1 cellular context compared by ENCODE assay signal in the genomic region with DNA sequence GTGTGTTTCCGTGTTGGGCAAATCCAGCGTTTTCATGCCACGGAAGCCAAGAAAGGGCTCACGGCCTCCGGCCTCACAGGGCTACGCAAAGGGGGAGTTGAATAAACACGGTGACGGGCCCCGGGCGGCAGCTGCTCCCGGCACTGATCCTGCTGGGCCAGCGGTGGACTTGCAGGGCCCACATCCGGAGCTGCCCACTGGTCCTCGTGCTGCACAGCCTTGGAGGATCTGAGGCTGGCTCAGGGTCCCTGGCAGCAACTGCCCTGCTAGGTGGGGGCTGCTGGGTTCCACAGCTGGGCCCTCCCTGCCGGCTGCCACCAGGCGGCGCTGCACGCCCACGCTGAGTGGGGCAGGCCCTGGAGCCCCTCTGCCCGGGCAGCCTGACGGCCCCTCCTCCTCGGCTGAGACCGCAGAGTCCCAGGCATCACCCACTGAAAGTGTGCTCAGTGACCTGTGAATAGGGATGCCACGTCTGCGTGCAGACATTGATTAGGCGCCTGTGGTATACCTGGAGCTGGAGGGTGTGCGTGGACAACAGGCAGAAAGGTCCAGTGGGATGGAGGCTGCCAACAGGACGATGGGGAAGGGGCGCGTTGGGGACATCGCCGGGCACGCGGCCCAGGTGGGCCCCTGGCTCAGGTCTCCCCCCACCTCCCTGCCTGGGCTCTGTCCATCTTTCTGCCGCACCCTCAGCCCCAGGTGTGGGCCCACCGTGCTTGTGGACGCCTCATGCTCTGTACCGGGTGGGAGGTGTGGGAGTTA.
TF ChIP-seq lines count a peak whose summit lies in the region.

No MANE protein-coding gene starts in this region.

TF ChIP-seq in HepG2, 621 proteins besides CTCF, POLR2A, EP300 and RAD21 (continued from another document and continues in another):
- TF ChIP-seq, protein P1, sequence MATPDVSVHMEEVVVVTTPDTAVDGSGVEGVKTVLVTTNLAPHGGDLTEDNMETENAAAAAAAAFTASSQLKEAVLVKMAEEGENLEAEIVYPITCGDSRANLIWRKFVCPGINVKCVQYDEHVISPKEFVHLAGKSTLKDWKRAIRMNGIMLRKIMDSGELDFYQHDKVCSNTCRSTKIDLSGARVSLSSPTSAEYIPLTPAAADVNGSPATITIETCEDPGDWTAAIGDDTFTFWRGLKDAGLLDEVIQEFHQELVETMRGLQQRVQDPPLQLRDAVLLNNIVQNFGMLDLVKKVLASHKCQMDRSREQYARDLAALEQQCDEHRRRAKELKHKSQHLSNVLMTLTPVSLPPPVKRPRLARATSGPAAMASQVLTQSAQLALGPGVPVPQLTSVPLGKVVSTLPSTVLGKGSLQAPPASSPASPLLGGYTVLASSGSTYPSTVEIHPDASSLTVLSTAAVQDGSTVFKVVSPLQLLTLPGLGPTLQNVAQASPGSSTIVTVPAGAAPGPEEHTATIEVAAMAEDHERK (CRISPR knock-in tag; IDR thresholded peaks at IDR 0.05; ENCODE audit: low read depth) = no peak
- no peak for TF ChIP-seq ZFP36 (IDR thresholded peaks at IDR 0.05; ENCODE audit: borderline replicate concordance, low read depth, low read length, partially characterized antibody)
- peak; percentile 55; the same call in 1 of the 2 replicates for TF ChIP-seq GATAD2A (CRISPR knock-in tag; IDR thresholded peaks at IDR 0.05)
- TF ChIP-seq ZNF737 (CRISPR knock-in tag; IDR thresholded peaks at IDR 0.05; ENCODE audit: borderline replicate concordance) = no peak
- TF ChIP-seq, protein P2, sequence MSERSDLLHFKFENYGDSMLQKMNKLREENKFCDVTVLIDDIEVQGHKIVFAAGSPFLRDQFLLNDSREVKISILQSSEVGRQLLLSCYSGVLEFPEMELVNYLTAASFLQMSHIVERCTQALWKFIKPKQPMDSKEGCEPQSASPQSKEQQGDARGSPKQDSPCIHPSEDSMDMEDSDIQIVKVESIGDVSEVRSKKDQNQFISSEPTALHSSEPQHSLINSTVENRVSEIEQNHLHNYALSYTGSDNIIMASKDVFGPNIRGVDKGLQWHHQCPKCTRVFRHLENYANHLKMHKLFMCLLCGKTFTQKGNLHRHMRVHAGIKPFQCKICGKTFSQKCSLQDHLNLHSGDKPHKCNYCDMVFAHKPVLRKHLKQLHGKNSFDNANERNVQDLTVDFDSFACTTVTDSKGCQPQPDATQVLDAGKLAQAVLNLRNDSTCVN (CRISPR knock-in tag; IDR thresholded peaks at IDR 0.05; ENCODE audit: borderline replicate concordance) = no peak; the same call in 1 of the 2 replicates
- TF ChIP-seq, protein P3, sequence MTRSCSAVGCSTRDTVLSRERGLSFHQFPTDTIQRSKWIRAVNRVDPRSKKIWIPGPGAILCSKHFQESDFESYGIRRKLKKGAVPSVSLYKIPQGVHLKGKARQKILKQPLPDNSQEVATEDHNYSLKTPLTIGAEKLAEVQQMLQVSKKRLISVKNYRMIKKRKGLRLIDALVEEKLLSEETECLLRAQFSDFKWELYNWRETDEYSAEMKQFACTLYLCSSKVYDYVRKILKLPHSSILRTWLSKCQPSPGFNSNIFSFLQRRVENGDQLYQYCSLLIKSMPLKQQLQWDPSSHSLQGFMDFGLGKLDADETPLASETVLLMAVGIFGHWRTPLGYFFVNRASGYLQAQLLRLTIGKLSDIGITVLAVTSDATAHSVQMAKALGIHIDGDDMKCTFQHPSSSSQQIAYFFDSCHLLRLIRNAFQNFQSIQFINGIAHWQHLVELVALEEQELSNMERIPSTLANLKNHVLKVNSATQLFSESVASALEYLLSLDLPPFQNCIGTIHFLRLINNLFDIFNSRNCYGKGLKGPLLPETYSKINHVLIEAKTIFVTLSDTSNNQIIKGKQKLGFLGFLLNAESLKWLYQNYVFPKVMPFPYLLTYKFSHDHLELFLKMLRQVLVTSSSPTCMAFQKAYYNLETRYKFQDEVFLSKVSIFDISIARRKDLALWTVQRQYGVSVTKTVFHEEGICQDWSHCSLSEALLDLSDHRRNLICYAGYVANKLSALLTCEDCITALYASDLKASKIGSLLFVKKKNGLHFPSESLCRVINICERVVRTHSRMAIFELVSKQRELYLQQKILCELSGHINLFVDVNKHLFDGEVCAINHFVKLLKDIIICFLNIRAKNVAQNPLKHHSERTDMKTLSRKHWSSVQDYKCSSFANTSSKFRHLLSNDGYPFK (CRISPR knock-in tag; IDR thresholded peaks at IDR 0.05; ENCODE audit: borderline replicate concordance) = peak; percentile 76; the same call in 1 of the 2 replicates
- no peak for TF ChIP-seq ZNF468 (CRISPR knock-in tag; IDR thresholded peaks at IDR 0.05)
- no peak for TF ChIP-seq TSC22D2 (CRISPR knock-in tag; IDR thresholded peaks at IDR 0.05; ENCODE audit: borderline replicate concordance)
- 0 out of 2 replicates have a peak, but pooled peaks have one; percentile 69 for TF ChIP-seq EED (CRISPR knock-in tag; IDR thresholded peaks at IDR 0.05)
- TF ChIP-seq ATM (IDR thresholded peaks at IDR 0.05; ENCODE audit: borderline replicate concordance) = no peak
- TF ChIP-seq ZNF367 (CRISPR knock-in tag; IDR thresholded peaks at IDR 0.05; ENCODE audit: borderline replicate concordance) = no peak
- TF ChIP-seq ESRRA (CRISPR knock-in tag; IDR thresholded peaks at IDR 0.05; ENCODE audit: low read depth) = no peak
- peak; percentile 69; the same call in 1 of the 2 replicates for TF ChIP-seq ZNF709 (CRISPR knock-in tag; IDR thresholded peaks at IDR 0.05)
- 0 out of 2 replicates have a peak, but pooled peaks have one; percentile 49 for TF ChIP-seq CBX5 (CRISPR knock-in tag; IDR thresholded peaks at IDR 0.05; ENCODE audit: borderline replicate concordance)
- TF ChIP-seq ZNF180 (CRISPR knock-in tag; IDR thresholded peaks at IDR 0.05; ENCODE audit: borderline replicate concordance, low read depth) = no peak
- peak; percentile 97 for TF ChIP-seq KDM2A (CRISPR knock-in tag; IDR thresholded peaks at IDR 0.05; ENCODE audit: borderline replicate concordance, low read depth)
- TF ChIP-seq MED8 (CRISPR knock-in tag; IDR thresholded peaks at IDR 0.05; ENCODE audit: insufficient replicate concordance) = peak; percentile 39
- TF ChIP-seq YEATS4 (CRISPR knock-in tag; IDR thresholded peaks at IDR 0.05; ENCODE audit: borderline replicate concordance) = peak; percentile 52; the same call in 1 of the 2 replicates
- 0 out of 2 replicates have a peak, but pooled peaks have one; percentile 28 for TF ChIP-seq ZSCAN9 (CRISPR knock-in tag; IDR thresholded peaks at IDR 0.05; ENCODE audit: borderline replicate concordance)
- TF ChIP-seq, protein P4, sequence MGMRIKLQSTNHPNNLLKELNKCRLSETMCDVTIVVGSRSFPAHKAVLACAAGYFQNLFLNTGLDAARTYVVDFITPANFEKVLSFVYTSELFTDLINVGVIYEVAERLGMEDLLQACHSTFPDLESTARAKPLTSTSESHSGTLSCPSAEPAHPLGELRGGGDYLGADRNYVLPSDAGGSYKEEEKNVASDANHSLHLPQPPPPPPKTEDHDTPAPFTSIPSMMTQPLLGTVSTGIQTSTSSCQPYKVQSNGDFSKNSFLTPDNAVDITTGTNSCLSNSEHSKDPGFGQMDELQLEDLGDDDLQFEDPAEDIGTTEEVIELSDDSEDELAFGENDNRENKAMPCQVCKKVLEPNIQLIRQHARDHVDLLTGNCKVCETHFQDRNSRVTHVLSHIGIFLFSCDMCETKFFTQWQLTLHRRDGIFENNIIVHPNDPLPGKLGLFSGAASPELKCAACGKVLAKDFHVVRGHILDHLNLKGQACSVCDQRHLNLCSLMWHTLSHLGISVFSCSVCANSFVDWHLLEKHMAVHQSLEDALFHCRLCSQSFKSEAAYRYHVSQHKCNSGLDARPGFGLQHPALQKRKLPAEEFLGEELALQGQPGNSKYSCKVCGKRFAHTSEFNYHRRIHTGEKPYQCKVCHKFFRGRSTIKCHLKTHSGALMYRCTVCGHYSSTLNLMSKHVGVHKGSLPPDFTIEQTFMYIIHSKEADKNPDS (CRISPR knock-in tag; IDR thresholded peaks at IDR 0.05) = no peak
- TF ChIP-seq WIZ (CRISPR knock-in tag; IDR thresholded peaks at IDR 0.05) = no peak
- no peak for TF ChIP-seq GZF1 (CRISPR knock-in tag; IDR thresholded peaks at IDR 0.05)
- TF ChIP-seq PHB2 (IDR thresholded peaks at IDR 0.05; ENCODE audit: partially characterized antibody) = no peak
- no peak for TF ChIP-seq TCF12 (IDR thresholded peaks at IDR 0.05)
- 0 out of 2 replicates have a peak, but pooled peaks have one; percentile 53 for TF ChIP-seq TCF12 (CRISPR knock-in tag; IDR thresholded peaks at IDR 0.05)
- TF ChIP-seq, protein P5, sequence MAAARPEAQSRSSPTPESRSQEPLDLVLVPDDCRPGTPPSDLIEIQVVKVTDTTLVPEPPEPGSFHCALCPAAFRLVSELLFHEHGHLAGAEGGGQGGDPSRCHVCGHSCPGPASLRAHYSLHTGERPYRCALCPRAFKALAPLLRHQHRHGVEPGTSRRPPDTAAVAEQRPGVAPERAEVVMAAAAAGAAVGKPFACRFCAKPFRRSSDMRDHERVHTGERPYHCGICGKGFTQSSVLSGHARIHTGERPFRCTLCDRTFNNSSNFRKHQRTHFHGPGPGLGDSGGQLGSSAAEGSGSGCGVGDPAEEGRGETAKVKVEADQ (CRISPR knock-in tag; IDR thresholded peaks at IDR 0.05; ENCODE audit: borderline replicate concordance) = peak; percentile 71; the same call in 1 of the 2 replicates
- TF ChIP-seq PAX8 (CRISPR knock-in tag; IDR thresholded peaks at IDR 0.05; ENCODE audit: borderline replicate concordance) = no peak
- no peak for TF ChIP-seq NFRKB (IDR thresholded peaks at IDR 0.05)
- no peak for TF ChIP-seq GFI1 (CRISPR knock-in tag; IDR thresholded peaks at IDR 0.05; ENCODE audit: borderline replicate concordance)
- TF ChIP-seq HOXA3 (CRISPR knock-in tag; IDR thresholded peaks at IDR 0.05) = peak; percentile 42
- TF ChIP-seq, protein P6, sequence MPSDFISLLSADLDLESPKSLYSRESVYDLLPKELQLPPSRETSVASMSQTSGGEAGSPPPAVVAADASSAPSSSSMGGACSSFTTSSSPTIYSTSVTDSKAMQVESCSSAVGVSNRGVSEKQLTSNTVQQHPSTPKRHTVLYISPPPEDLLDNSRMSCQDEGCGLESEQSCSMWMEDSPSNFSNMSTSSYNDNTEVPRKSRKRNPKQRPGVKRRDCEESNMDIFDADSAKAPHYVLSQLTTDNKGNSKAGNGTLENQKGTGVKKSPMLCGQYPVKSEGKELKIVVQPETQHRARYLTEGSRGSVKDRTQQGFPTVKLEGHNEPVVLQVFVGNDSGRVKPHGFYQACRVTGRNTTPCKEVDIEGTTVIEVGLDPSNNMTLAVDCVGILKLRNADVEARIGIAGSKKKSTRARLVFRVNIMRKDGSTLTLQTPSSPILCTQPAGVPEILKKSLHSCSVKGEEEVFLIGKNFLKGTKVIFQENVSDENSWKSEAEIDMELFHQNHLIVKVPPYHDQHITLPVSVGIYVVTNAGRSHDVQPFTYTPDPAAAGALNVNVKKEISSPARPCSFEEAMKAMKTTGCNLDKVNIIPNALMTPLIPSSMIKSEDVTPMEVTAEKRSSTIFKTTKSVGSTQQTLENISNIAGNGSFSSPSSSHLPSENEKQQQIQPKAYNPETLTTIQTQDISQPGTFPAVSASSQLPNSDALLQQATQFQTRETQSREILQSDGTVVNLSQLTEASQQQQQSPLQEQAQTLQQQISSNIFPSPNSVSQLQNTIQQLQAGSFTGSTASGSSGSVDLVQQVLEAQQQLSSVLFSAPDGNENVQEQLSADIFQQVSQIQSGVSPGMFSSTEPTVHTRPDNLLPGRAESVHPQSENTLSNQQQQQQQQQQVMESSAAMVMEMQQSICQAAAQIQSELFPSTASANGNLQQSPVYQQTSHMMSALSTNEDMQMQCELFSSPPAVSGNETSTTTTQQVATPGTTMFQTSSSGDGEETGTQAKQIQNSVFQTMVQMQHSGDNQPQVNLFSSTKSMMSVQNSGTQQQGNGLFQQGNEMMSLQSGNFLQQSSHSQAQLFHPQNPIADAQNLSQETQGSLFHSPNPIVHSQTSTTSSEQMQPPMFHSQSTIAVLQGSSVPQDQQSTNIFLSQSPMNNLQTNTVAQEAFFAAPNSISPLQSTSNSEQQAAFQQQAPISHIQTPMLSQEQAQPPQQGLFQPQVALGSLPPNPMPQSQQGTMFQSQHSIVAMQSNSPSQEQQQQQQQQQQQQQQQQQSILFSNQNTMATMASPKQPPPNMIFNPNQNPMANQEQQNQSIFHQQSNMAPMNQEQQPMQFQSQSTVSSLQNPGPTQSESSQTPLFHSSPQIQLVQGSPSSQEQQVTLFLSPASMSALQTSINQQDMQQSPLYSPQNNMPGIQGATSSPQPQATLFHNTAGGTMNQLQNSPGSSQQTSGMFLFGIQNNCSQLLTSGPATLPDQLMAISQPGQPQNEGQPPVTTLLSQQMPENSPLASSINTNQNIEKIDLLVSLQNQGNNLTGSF (CRISPR knock-in tag; IDR thresholded peaks at IDR 0.05) = 0 out of 2 replicates have a peak, but pooled peaks have one; percentile 18
- no peak for TF ChIP-seq SMARCC2 (IDR thresholded peaks at IDR 0.05)
- 0 out of 2 replicates have a peak, but pooled peaks have one; percentile 22 for TF ChIP-seq TMF1 (CRISPR knock-in tag; IDR thresholded peaks at IDR 0.05; ENCODE audit: low read depth)
- TF ChIP-seq, protein P7, sequence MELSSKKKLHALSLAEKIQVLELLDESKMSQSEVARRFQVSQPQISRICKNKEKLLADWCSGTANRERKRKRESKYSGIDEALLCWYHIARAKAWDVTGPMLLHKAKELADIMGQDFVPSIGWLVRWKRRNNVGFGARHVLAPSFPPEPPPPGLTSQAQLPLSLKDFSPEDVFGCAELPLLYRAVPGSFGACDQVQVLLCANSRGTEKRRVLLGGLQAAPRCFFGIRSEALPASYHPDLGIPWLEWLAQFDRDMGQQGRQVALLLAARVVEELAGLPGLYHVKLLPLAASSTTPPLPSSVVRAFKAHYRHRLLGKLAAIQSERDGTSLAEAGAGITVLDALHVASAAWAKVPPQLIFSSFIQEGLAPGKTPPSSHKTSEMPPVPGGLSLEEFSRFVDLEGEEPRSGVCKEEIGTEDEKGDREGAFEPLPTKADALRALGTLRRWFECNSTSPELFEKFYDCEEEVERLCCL (CRISPR knock-in tag; IDR thresholded peaks at IDR 0.05; ENCODE audit: borderline replicate concordance) = no peak
- TF ChIP-seq SYNCRIP (IDR thresholded peaks at IDR 0.05; ENCODE audit: insufficient read depth, low read depth, low read length) = no peak
- TF ChIP-seq FOXC1 (CRISPR knock-in tag; IDR thresholded peaks at IDR 0.05; ENCODE audit: borderline replicate concordance) = 0 out of 2 replicates have a peak, but pooled peaks have one; percentile 36
- no peak for TF ChIP-seq ETV6 (CRISPR knock-in tag; conservative IDR thresholded peaks at IDR 0.05)
- TF ChIP-seq ZNF10 (CRISPR knock-in tag; IDR thresholded peaks at IDR 0.05; ENCODE audit: borderline replicate concordance, low read depth) = no peak
- TF ChIP-seq, protein P8, sequence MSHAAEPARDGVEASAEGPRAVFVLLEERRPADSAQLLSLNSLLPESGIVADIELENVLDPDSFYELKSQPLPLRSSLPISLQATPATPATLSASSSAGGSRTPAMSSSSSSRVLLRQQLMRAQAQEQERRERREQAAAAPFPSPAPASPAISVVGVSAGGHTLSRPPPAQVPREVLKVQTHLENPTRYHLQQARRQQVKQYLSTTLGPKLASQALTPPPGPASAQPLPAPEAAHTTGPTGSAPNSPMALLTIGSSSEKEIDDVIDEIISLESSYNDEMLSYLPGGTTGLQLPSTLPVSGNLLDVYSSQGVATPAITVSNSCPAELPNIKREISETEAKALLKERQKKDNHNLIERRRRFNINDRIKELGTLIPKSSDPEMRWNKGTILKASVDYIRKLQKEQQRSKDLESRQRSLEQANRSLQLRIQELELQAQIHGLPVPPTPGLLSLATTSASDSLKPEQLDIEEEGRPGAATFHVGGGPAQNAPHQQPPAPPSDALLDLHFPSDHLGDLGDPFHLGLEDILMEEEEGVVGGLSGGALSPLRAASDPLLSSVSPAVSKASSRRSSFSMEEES (CRISPR knock-in tag; IDR thresholded peaks at IDR 0.05) = no peak
- no peak for TF ChIP-seq GPN1 (CRISPR knock-in tag; IDR thresholded peaks at IDR 0.05; ENCODE audit: borderline replicate concordance)
